In the genomic region with DNA sequence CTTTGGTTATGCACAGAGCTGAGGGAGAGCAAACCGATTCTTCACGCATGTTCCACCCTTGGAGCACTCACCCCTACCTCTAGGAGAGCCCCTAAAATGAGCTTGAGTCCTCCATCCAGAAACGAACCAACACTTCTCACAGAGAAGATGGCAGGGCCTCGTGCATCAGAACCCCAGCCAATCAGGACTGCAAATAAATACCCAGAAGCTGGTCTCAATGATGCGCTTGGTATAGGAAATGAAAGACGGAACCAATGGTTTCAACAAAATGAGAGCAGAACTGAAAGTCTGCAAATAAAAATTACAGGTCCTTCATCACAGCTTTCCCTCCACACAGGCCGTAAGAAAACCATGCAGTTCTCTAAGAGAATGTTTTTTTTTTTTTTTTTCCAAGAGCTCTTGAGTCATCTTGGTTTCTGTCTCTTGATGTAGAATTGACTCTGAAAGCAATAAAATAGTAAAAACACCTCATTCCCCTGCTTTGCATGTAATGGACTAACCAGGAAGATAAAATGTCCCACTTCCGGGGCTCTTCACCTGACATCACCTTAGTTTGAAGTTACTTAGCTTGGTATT, we compare ENCODE assay signal across 9 cellular contexts. TPM values are rescaled to one million over a fixed set of nuclear protein-coding genes. Genes with fewer than 3 reads are reported as not detected.
DNase-seq lines count a peak whose midpoint lies in the region; ATAC-seq and TF ChIP-seq lines count a peak whose summit lies in the region.
"Had no signal": no experiment of that assay in that cellular context is flagged by ENCODE, and none has a peak within 500 bp of the region (broad histone marks: within the 10 kb centered on the region; RNA-seq: fewer than 3 reads in every experiment).

No MANE protein-coding gene starts in this region.

- CTCF ChIA-PET in Panc1 (lab: Charles Lee) = no interaction called here

- no peaks in the 10 kb centered on the region for H3K9me3 ChIP-seq in Panc1 (ENCODE audit: control insufficient read depth, insufficient read depth, low read depth, low read length)

- no peaks in the 10 kb centered on the region for H3K36me3 ChIP-seq in Panc1 (ENCODE audit: control insufficient read depth, insufficient read depth, low read length)

- H3K4me1 ChIP-seq in Panc1 (ENCODE audit: control insufficient read depth, insufficient read depth, low read length) = peaks cover 70% of the 10 kb centered on the region

- no peak overlapping the region for H3K4me3 ChIP-seq in Panc1 (ENCODE audit: low read depth in 2 of 2, low read length in 2 of 2)

- no peaks in the 10 kb centered on the region for H3K27me3 Mint-ChIP-seq in memory B cell
- H3K27me3 Mint-ChIP-seq in nephron progenitor cell (ENCODE audit: low read depth, poor library complexity) = peaks cover 22% of the 10 kb centered on the region

- H3K27me3 ChIP-seq in Panc1 (ENCODE audit: control insufficient read depth, insufficient read depth, low read length) = no peaks in the 10 kb centered on the region

- intact Hi-C loops in Panc1 (cut with micrococcal nuclease; ENCODE audit: unreplicated experiment) = loop anchor here (5.0 kb wide), 1 partner anchor 294 kb away; no protein-coding TSS in a partner anchor

- H3K4me3 Mint-ChIP-seq in memory B cell = peak overlapping the region; percentile 43
- no peak overlapping the region for H3K4me3 Mint-ChIP-seq in nephron progenitor cell

- no TSS peak for BruUV-seq in Panc1 (replicated peaks; lab: Mats Ljungman, UMichigan)

- ATAC-seq in GM18861 (IDR thresholded peaks at IDR 0.05; ENCODE audit: unreplicated experiment) (peak; percentile 40), HG02840 (IDR thresholded peaks at IDR 0.05; ENCODE audit: low FRiP score, unreplicated experiment) (peak; percentile 47), Panc1 (no peak), memory B cell (ENCODE audit: low read depth) (peak; percentile 76)

- DNase-seq in Panc1 (ENCODE audit: low read depth, low spot score) (no peak), memory B cell (ENCODE audit: low spot score in 2 of 2) (peak in 1 of 2 donors; percentile 66), NCI-H1092 treated with DMSO at 0.1 percent for 48 hours (lab: John Stamatoyannopoulos, UW) (no peak), nucleus accumbens (lab: John Stamatoyannopoulos, UW) (no peak), NCI-H2227 (lab: John Stamatoyannopoulos, UW; ENCODE audit: unreplicated experiment) (no peak), nephron progenitor cell (no peak)

- in situ Hi-C loops in Panc1 (cut with HindIII; ENCODE audit: low pct_unique_long_range_greater_than_20kb, low sequenced_read_pairs) = no loop called here

- peak overlapping the region; percentile 98 for H3K27ac Mint-ChIP-seq in memory B cell
- H3K27ac Mint-ChIP-seq in nephron progenitor cell = no peak overlapping the region

- H3K9me3 Mint-ChIP-seq in memory B cell (peaks cover 14% of the 10 kb centered on the region), nephron progenitor cell (no peaks in the 10 kb centered on the region)

- POLR2A ChIA-PET in Panc1 (lab: Charles Lee) = interaction anchor here (0.6 kb wide), 1 partner anchor 11 kb away, joined by 3 read pairs; no protein-coding TSS in a partner anchor

- TF ChIP-seq CTCF in Panc1 (IDR thresholded peaks at IDR 0.05) (no peak), nephron progenitor cell (IDR thresholded peaks at IDR 0.05) (no peak)

- peak overlapping the region; percentile 89 for H3K27ac ChIP-seq in Panc1 (ENCODE audit: low read length)
- H3K27ac ChIP-seq: KMS-11 had no signal

- H3K4me1 Mint-ChIP-seq in memory B cell (peaks cover 40% of the 10 kb centered on the region), nephron progenitor cell (peaks cover 54% of the 10 kb centered on the region)

- H3K36me3 Mint-ChIP-seq in memory B cell (peaks cover 10% of the 10 kb centered on the region), nephron progenitor cell (ENCODE audit: low read depth) (no peaks in the 10 kb centered on the region)

RNA-seq across cellular contexts. Expression of gene KLF6, which starts 23.8 kb away (rescaled TPM):
- total RNA-seq in Panc1 (2021; ENCODE audit: unreplicated experiment) = 177 TPM
- 108 TPM for polyA plus RNA-seq in Panc1 (2012; ENCODE audit: insufficient read length)
